ENCODE assay signal across 17 cellular contexts in the genomic region with DNA sequence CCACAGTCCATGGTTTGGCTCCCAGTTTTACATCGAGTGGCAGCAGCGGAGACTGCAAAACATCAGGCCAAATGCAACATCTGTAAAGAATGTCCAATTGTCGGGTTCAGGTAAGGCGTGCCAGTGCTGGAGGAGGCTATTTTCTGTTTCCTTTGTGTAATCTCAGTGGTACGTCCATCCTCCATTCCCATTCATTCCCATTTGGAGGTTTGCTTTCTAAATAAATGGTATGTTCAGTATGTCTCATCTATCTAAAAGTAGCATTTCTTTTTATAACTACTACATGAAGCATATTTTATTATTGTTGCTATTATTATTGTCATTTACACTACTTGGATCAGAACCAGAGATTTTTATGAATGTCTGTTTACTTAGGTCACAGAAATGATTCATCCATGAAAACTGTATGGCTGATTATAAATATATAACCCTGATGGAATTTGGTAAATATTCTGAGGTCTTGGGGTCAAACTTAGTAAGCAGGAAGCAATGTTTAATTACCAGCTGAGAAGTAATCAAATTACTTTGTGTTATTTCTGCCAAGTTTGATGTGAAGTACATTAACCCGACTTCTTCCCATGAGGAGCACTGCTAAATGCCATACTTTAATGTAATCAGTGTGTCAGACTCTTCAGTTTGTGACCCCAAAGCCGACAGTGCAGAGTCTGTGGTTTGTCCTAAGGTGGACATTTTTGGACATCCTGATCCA.
DNase-seq lines count a peak whose midpoint lies in the region; ATAC-seq, FAIRE-seq and TF ChIP-seq lines count a peak whose summit lies in the region.
"Had no signal": no experiment of that assay in that cellular context is flagged by ENCODE, and none has a peak within 500 bp of the region (broad histone marks: within the 10 kb centered on the region; RNA-seq: fewer than 3 reads in every experiment).

No MANE protein-coding gene starts in this region.

- H3K36me3 ChIP-seq in PC-3 (ENCODE audit: low read depth, low read length) (no peaks in the 10 kb centered on the region), H1 (ENCODE audit: control insufficient read depth in 2 of 4, insufficient read depth in 4 of 4, low read length in 3 of 4) (peaks cover 4 to 25% (median 12%) of the 10 kb centered on the region in 4 experiments; a peak in 7 of 8 replicates), osteoblast (ENCODE audit: insufficient read depth, low read length) (peaks cover 9% of the 10 kb centered on the region), ascending aorta (peaks cover 0 to 53% of the 10 kb centered on the region in 2 donors)

- H2BK12ac ChIP-seq in H1 (ENCODE audit: low read depth, low read length) = no peak overlapping the region

- H3K56ac ChIP-seq in H1 (replicated peaks; ENCODE audit: insufficient read length, low read depth, low read length) = no peak overlapping the region

- no peak for TF ChIP-seq POLR2A in H1 (IDR thresholded peaks at IDR 0.05; ENCODE audit: control extremely low read depth in 1 of 2, low read depth in 2 of 2, low read length in 2 of 2)

- H3K79me1 ChIP-seq in H1 (ENCODE audit: low read depth, low read length) = no peaks in the 10 kb centered on the region

- BruUV-seq in PC-3 (replicated peaks; lab: Mats Ljungman, UMichigan) = no TSS peak

- TF ChIP-seq RAD21 in H1 (IDR thresholded peaks at IDR 0.05 in 1 of 2, conservative IDR thresholded peaks at IDR 0.05 in 1 of 2; ENCODE audit: low read depth in 2 of 2, low read length in 2 of 2) = no peak

- H3K4ac ChIP-seq in H1 (replicated peaks; ENCODE audit: insufficient read length, low read depth, low read length) = no peak overlapping the region

- H2AK5ac ChIP-seq in H1 (ENCODE audit: low read depth, low read length) = no peak overlapping the region

- peak; percentile 87 for ATAC-seq in PC-3
- ATAC-seq in GM19455 (IDR thresholded peaks at IDR 0.05; ENCODE audit: unreplicated experiment) = no peak
- ATAC-seq: K562 had no signal

- no peaks in the 10 kb centered on the region for H3K9me2 ChIP-seq in PC-3 (replicated peaks; ENCODE audit: low read length)

- no peaks in the 10 kb centered on the region for H3K23me2 ChIP-seq in H1 (ENCODE audit: low read depth, low read length)

- H3K4me1 ChIP-seq in PC-3 (ENCODE audit: insufficient read depth, low read length) = peaks cover 27% of the 10 kb centered on the region
- no peaks in the 10 kb centered on the region for H3K4me1 ChIP-seq in H1 (replicated peaks in 1 of 4; ENCODE audit: control insufficient read depth in 3 of 4, insufficient read depth in 4 of 4, low read length in 3 of 4)
- H3K4me1 ChIP-seq in osteoblast (ENCODE audit: insufficient read depth, low read length) = peaks cover 10% of the 10 kb centered on the region
- H3K4me1 ChIP-seq in ascending aorta = no peaks in the 10 kb centered on the region
- H3K4me1 ChIP-seq: right lobe of liver, suprapubic skin had no signal

- H3K27ac ChIP-seq in PC-3 (ENCODE audit: low read length) (peak overlapping the region; percentile 83), H1 (ENCODE audit: low read depth, low read length) (no peak overlapping the region), osteoblast (ENCODE audit: low read depth, low read length) (peak overlapping the region; percentile 60), ascending aorta (no peak overlapping the region)
- H3K27ac ChIP-seq: right lobe of liver, suprapubic skin had no signal

- H3K4me3 ChIP-seq in PC-3 (ENCODE audit: low read length) = peak overlapping the region; percentile 16; the same call in 1 of the 2 replicates
- H3K4me3 ChIP-seq in H1 (ENCODE audit: extremely low read depth in 1 of 4, insufficient read depth in 2 of 4, low read depth in 3 of 4, low read length in 4 of 4) = no peak overlapping the region
- no peak overlapping the region for H3K4me3 ChIP-seq in osteoblast (ENCODE audit: insufficient read depth, low read length)
- H3K4me3 ChIP-seq in ascending aorta = no peak overlapping the region
- H3K4me3 ChIP-seq: K562, right lobe of liver, suprapubic skin had no signal

- no peak overlapping the region for H2BK15ac ChIP-seq in H1 (ENCODE audit: low read length)

- no peak overlapping the region for H3K14ac ChIP-seq in H1 (ENCODE audit: insufficient read length)

- no peak overlapping the region for H4K5ac ChIP-seq in H1 (ENCODE audit: insufficient read length, low read depth, low read length)

- peak overlapping the region; percentile 26; the same call in 1 of the 2 replicates for H3K9ac ChIP-seq in PC-3 (ENCODE audit: low read length)
- H3K9ac ChIP-seq in H1 (replicated peaks in 1 of 4; ENCODE audit: extremely low read depth in 1 of 4, low read depth in 3 of 4, low read length in 3 of 4) = no peak overlapping the region

- H2AFZ ChIP-seq in PC-3 (ENCODE audit: low read length) (no peak overlapping the region), H1 (ENCODE audit: low read length) (no peak overlapping the region), osteoblast (ENCODE audit: low read length) (no peak overlapping the region)

- H3K79me2 ChIP-seq in PC-3 (ENCODE audit: low read length) (no peaks in the 10 kb centered on the region), H1 (ENCODE audit: control insufficient read depth in 1 of 2, insufficient read depth in 2 of 2, low read length in 2 of 2) (no peaks in the 10 kb centered on the region), osteoblast (ENCODE audit: insufficient read depth, low read length) (no peaks in the 10 kb centered on the region)

- POLR2A ChIA-PET in PC-3 (lab: Charles Lee; ENCODE audit: unreplicated experiment) (no interaction called here), H1 (lab: Charles Lee; ENCODE audit: partially characterized antibody) (no interaction called here)

- WGBS in H1 (ENCODE audit: extremely low coverage in 1 of 2, insufficient coverage in 1 of 2, insufficient read length in 1 of 2, insufficient replicate concordance in 2 of 2, low coverage in 1 of 2, low lambda C conversion rate in 2 of 2, missing lambda C conversion rate in 1 of 2), 2 experiments = 93% methylated on average over 7 of the region's 7 CpGs; no CpG with 5 or more reads in 1 of the 2 experiments

- no peak overlapping the region for H2BK20ac ChIP-seq in H1 (ENCODE audit: low read length)

- H3K23ac ChIP-seq in H1 (ENCODE audit: insufficient read length) = no peak overlapping the region

- DNase-seq in ELR (ENCODE audit: low read depth) (peak; percentile 92), PC-3 (peak; percentile 95), H1 (ENCODE audit: low read depth in 1 of 2, low spot score in 2 of 2) (no peak), osteoblast (ENCODE audit: insufficient read length, low spot score, missing footprints) (peak; percentile 38), ascending aorta (ENCODE audit: low spot score in 2 of 2) (no peak), SK-N-DZ (ENCODE audit: low spot score) (no peak)
- no peak for DNase-seq in stimulated activated CD4-positive, alpha-beta T cell treated with anti-CD3 and anti-CD28 coated beads, Interleukin-2, amount 100 ng/mL, for 24 hours
- DNase-seq: activated CD4-positive, alpha-beta T cell treated with anti-CD3 and anti-CD28 coated beads, Interleukin-2, amount 50 U/mL, for 1 hour; COR-L47; foreskin melanocyte; kidney; naive B cell; NCI-H2081 treated with DMSO at 0.1 percent for 48 hours; right lobe of liver had no signal

- H3K27me3 ChIP-seq in PC-3 (ENCODE audit: low read length) (no peaks in the 10 kb centered on the region), H1 (replicated peaks in 1 of 4; ENCODE audit: control insufficient read depth in 3 of 4, extremely low read depth in 1 of 4, insufficient read depth in 3 of 4, low read length in 3 of 4) (no peaks in the 10 kb centered on the region), osteoblast (ENCODE audit: insufficient read depth, low read length) (no peaks in the 10 kb centered on the region), ascending aorta (no peaks in the 10 kb centered on the region)
- H3K27me3 ChIP-seq: right lobe of liver, suprapubic skin had no signal

- no peak overlapping the region for H2BK120ac ChIP-seq in H1 (replicated peaks; ENCODE audit: low read depth, low read length)

- intact Hi-C loops in PC-3 (cut with micrococcal nuclease) (loop anchor here (1.0 to 10.0 kb wide), 4 partner anchors 99 to 227 kb away; no protein-coding TSS in a partner anchor), ascending aorta (cut with DNase I) (no loop called here)

- peak overlapping the region; percentile 65 for H3K4me2 ChIP-seq in PC-3 (ENCODE audit: low read length)
- H3K4me2 ChIP-seq in H1 (ENCODE audit: insufficient read depth in 1 of 2, low read depth in 2 of 2, low read length in 2 of 2) = no peak overlapping the region
- H3K4me2 ChIP-seq in osteoblast (ENCODE audit: insufficient read depth, low read length) = peak overlapping the region; percentile 31

- H2BK5ac ChIP-seq in H1 (ENCODE audit: low read depth, low read length) = no peak overlapping the region

- no peak overlapping the region for H4K91ac ChIP-seq in H1 (replicated peaks; ENCODE audit: insufficient read length, low read length)

- H3K9me3 ChIP-seq in PC-3 (ENCODE audit: low read length) (no peaks in the 10 kb centered on the region), H1 (ENCODE audit: insufficient read depth in 2 of 2, low read depth in 1 of 2, low read length in 1 of 2) (no peaks in the 10 kb centered on the region), osteoblast (ENCODE audit: low read depth, low read length) (no peaks in the 10 kb centered on the region), ascending aorta (no peaks in the 10 kb centered on the region)
- H3K9me3 ChIP-seq: right lobe of liver, suprapubic skin had no signal

- no peak for TF ChIP-seq EP300 in H1 (IDR thresholded peaks at IDR 0.05; ENCODE audit: borderline replicate concordance in 1 of 2, low read depth in 2 of 2, low read length in 2 of 2)

- no peak for TF ChIP-seq CTCF in PC-3 (conservative IDR thresholded peaks at IDR 0.05; ENCODE audit: low read depth, low read length)
- no peak for TF ChIP-seq CTCF in H1 (IDR thresholded peaks at IDR 0.05; ENCODE audit: control extremely low read depth in 1 of 3, insufficient read depth in 1 of 3, low read depth in 1 of 3, low read length in 3 of 3)
- no peak for TF ChIP-seq CTCF in osteoblast (IDR thresholded peaks at IDR 0.05; ENCODE audit: extremely low read depth, low read depth, low read length)
- TF ChIP-seq CTCF in ascending aorta (IDR thresholded peaks at IDR 0.05) = no peak

- H3F3A ChIP-seq in PC-3 (ENCODE audit: low read length, unreplicated experiment) = peaks cover 4% of the 10 kb centered on the region

- no peak for FAIRE-seq in H1 (lab: Jason Lieb, UNC)
- FAIRE-seq: K562, kidney had no signal

- no peaks in the 10 kb centered on the region for H4K20me1 ChIP-seq in PC-3 (ENCODE audit: low read length)
- peaks cover 0 to 2% of the 10 kb centered on the region in 2 experiments for H4K20me1 ChIP-seq in H1 (replicated peaks in 1 of 2; ENCODE audit: control insufficient read depth in 1 of 2, insufficient read depth in 2 of 2, low read length in 2 of 2)
- H4K20me1 ChIP-seq in osteoblast (ENCODE audit: insufficient read depth, low read length) = no peaks in the 10 kb centered on the region

- H3K18ac ChIP-seq in H1 (ENCODE audit: extremely low read depth, low read length) = no peak overlapping the region

- CTCF ChIA-PET in PC-3 (lab: Charles Lee) (no interaction called here), H1 (lab: Charles Lee; ENCODE audit: partially characterized antibody) (no interaction called here)

- peak overlapping the region; percentile 46; the same call in 1 of the 2 replicates for H4K8ac ChIP-seq in H1 (ENCODE audit: extremely low read depth, insufficient read depth, low read length)

TF ChIP-seq in H1, 55 proteins besides CTCF, POLR2A, EP300 and RAD21 (continues in another document):
- TF ChIP-seq TEAD4 (IDR thresholded peaks at IDR 0.05; ENCODE audit: low read depth, low read length) = no peak

Comparison
In these comparisons a context has a peak if more than half of its experiments do, and no peak if none do; other contexts are left out.
1. DNase-seq: peak in ELR (single experiment), PC-3 (single experiment) and osteoblast (single experiment); none in H1 (0 of 2), ascending aorta (0 of 2), stimulated activated CD4-positive, alpha-beta T cell treated with anti-CD3 and anti-CD28 coated beads, Interleukin-2, amount 100 ng/mL, for 24 hours (0 of 2) and SK-N-DZ (single experiment).
2. H3K27ac ChIP-seq: peak in PC-3 (single experiment) and osteoblast (single experiment); none in H1 (single experiment) and ascending aorta (0 of 2).
3. H3K4me2 ChIP-seq: peak in PC-3 (single experiment) and osteoblast (single experiment); none in H1 (0 of 2).